26 cellular contexts compared by ENCODE assay signal in genomic region chr12:38785376-38785775, GRCh38.
"Had no signal": no experiment of that assay in that cellular context is flagged by ENCODE, and none has a peak within 500 bp of the region (broad histone marks: within the 10 kb centered on the region; RNA-seq: fewer than 3 reads in every experiment).

No MANE protein-coding gene starts in this region.

- H3K4me1 ChIP-seq: body of pancreas, breast epithelium, Peyer's patch had no signal

- H3K27me3 Mint-ChIP-seq: activated CD4-positive, alpha-beta T cell treated with anti-CD3 and anti-CD28 coated beads, Interleukin-2, amount 10 ng/mL, durations not matched to agents 7 days and 5 days; activated T-cell treated with anti-CD3 and anti-CD28 coated beads, Interleukin-2, amount 50 U/mL, for 24 hours had no signal

- H3K4me3 ChIP-seq: adrenal gland, body of pancreas, breast epithelium, Peyer's patch had no signal

- H3K4me1 Mint-ChIP-seq: activated CD4-positive, alpha-beta T cell treated with anti-CD3 and anti-CD28 coated beads, Interleukin-2, amount 10 ng/mL, durations not matched to agents 7 days and 5 days had no signal

- H3K27me3 ChIP-seq: adrenal gland, body of pancreas, breast epithelium, Peyer's patch had no signal

- H3K9me3 ChIP-seq: body of pancreas had no signal

- DNase-seq: activated CD4-positive, alpha-beta T cell treated with anti-CD3 and anti-CD28 coated beads for 1 hour; activated CD4-positive, alpha-beta T cell treated with anti-CD3 and anti-CD28 coated beads, Interleukin-2, amount 10 ng/mL, durations not matched to agents 7 days and 5 days; activated CD4-positive, alpha-beta T cell treated with anti-CD3 and anti-CD28 coated beads, Interleukin-2, amount 50 U/mL, for 48 hours; activated CD4-positive, CD25-positive, alpha-beta regulatory T cell; activated CD8-positive, alpha-beta T cell treated with anti-CD3 and anti-CD28 coated beads, Interleukin-2, amount 10 ng/mL, durations not matched to agents 7 days and 5 days; activated gamma-delta T cell treated with Interleukin-2 at 50 U/mL for 16 hours; activated T-cell treated with anti-CD3 and anti-CD28 coated beads, Interleukin-2, amount 50 U/mL, for 24 hours; adrenal gland; body of pancreas; NCI-H1105; NCI-H1417 treated with DMSO at 0.1 percent for 48 hours; NCI-H187 treated with DMSO at 0.1 percent for 48 hours; NCI-H2081; NCI-H226; NCI-H446 treated with DMSO at 0.1 percent for 48 hours; NCI-H524 treated with DMSO at 0.1 percent for 48 hours; PC-3; Peyer's patch; Right ventricle myocardium superior; SW 1271; T1000; WERI-Rb-1 had no signal

- H3K27ac Mint-ChIP-seq: activated CD4-positive, alpha-beta T cell treated with anti-CD3 and anti-CD28 coated beads, Interleukin-2, amount 10 ng/mL, durations not matched to agents 7 days and 5 days; activated CD8-positive, alpha-beta T cell treated with anti-CD3 and anti-CD28 coated beads, Interleukin-2, amount 10 ng/mL, durations not matched to agents 7 days and 5 days; activated naive CD4-positive, alpha-beta T cell treated with anti-CD3 and anti-CD28 coated beads, Interleukin-2, amount 50 U/mL, for 72 hours; activated T-cell treated with anti-CD3 and anti-CD28 coated beads, Interleukin-2, amount 50 U/mL, for 24 hours had no signal

- FAIRE-seq: astrocyte had no signal

- H3K36me3 ChIP-seq: adrenal gland, Peyer's patch, WERI-Rb-1 had no signal

- H3K27ac ChIP-seq: adrenal gland, body of pancreas, breast epithelium, KMS-11, Peyer's patch, WERI-Rb-1 had no signal

- H3K4me3 Mint-ChIP-seq: activated CD4-positive, alpha-beta T cell treated with anti-CD3 and anti-CD28 coated beads, Interleukin-2, amount 10 ng/mL, durations not matched to agents 7 days and 5 days; activated CD8-positive, alpha-beta T cell treated with anti-CD3 and anti-CD28 coated beads, Interleukin-2, amount 10 ng/mL, durations not matched to agents 7 days and 5 days; activated T-cell treated with anti-CD3 and anti-CD28 coated beads, Interleukin-2, amount 50 U/mL, for 24 hours had no signal
